1 cellular context compared by ENCODE assay signal in genomic region chr5:152170350-152170749, GRCh38.
TF ChIP-seq lines count a peak whose summit lies in the region.

No MANE protein-coding gene starts in this region.

TF ChIP-seq in SK-N-SH treated with all-trans-retinoic acid at 6 μM for 48 hours, 23 proteins besides CTCF, POLR2A, EP300 and RAD21 (continued from another document):
- TF ChIP-seq, protein P1, sequence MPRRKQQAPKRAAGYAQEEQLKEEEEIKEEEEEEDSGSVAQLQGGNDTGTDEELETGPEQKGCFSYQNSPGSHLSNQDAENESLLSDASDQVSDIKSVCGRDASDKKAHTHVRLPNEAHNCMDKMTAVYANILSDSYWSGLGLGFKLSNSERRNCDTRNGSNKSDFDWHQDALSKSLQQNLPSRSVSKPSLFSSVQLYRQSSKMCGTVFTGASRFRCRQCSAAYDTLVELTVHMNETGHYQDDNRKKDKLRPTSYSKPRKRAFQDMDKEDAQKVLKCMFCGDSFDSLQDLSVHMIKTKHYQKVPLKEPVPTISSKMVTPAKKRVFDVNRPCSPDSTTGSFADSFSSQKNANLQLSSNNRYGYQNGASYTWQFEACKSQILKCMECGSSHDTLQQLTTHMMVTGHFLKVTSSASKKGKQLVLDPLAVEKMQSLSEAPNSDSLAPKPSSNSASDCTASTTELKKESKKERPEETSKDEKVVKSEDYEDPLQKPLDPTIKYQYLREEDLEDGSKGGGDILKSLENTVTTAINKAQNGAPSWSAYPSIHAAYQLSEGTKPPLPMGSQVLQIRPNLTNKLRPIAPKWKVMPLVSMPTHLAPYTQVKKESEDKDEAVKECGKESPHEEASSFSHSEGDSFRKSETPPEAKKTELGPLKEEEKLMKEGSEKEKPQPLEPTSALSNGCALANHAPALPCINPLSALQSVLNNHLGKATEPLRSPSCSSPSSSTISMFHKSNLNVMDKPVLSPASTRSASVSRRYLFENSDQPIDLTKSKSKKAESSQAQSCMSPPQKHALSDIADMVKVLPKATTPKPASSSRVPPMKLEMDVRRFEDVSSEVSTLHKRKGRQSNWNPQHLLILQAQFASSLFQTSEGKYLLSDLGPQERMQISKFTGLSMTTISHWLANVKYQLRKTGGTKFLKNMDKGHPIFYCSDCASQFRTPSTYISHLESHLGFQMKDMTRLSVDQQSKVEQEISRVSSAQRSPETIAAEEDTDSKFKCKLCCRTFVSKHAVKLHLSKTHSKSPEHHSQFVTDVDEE (CRISPR knock-in tag; IDR thresholded peaks at IDR 0.05), result no peak
- TF ChIP-seq ZFP30 (CRISPR knock-in tag; IDR thresholded peaks at IDR 0.05) (no peak), PATZ1 (CRISPR knock-in tag; IDR thresholded peaks at IDR 0.05; ENCODE audit: borderline replicate concordance) (no peak)
TF ChIP-seq in SK-N-SH treated with all-trans-retinoic acid at 6 μM for 48 hours: peak in this region for 0.
